8 cellular contexts compared by ENCODE assay signal in the genomic region with DNA sequence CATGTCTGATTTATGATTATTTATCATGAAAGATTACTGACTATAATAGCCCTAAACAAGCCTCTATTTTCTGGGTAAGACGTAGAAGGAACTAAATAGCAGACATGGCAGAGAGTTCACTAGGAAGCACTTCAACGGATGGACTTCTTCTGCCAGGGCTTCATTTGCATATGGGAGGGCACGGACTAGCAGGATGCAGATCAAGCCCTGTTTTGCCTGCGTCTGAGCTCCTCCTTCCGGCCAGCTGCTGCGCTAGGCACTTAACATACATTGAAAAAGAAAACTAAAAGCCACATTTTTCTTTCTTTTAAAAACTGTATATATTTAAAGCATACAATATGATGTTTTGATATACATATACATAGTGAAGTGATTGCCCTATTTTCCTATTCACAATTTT.
DNase-seq lines count a peak whose midpoint lies in the region; ATAC-seq and TF ChIP-seq lines count a peak whose summit lies in the region.

No MANE protein-coding gene starts in this region.

- no peaks in the 10 kb centered on the region for H3K4me1 ChIP-seq in DND-41 (ENCODE audit: insufficient read depth, low read length)
- no peaks in the 10 kb centered on the region for H3K4me1 ChIP-seq in effector memory CD4-positive, alpha-beta T cell (ENCODE audit: control insufficient read depth, insufficient read depth, low read length, poor library complexity, severe bottlenecking)
- H3K4me1 ChIP-seq in prostate gland (replicated peaks), result no peaks in the 10 kb centered on the region

- 0 out of 3 replicates have a peak, but pooled peaks have one; percentile 52 for ATAC-seq in DND-41 (ENCODE audit: insufficient read depth, low read depth)
- no peak for ATAC-seq in HG03135 (IDR thresholded peaks at IDR 0.05; ENCODE audit: unreplicated experiment)

- H4K20me1 ChIP-seq in DND-41 (ENCODE audit: insufficient read depth, low read length), result no peaks in the 10 kb centered on the region

- 13% methylated on average over 6 of the region's 6 CpGs for WGBS in prostate gland

- in situ Hi-C loops in astrocyte of the cerebellum (cut with HindIII; ENCODE audit: low sequenced_read_pairs), result no loop called here

- H3K27ac ChIP-seq in DND-41 (ENCODE audit: low read length), result no peak overlapping the region
- H3K27ac ChIP-seq in effector memory CD4-positive, alpha-beta T cell (ENCODE audit: insufficient read depth, low read length, poor library complexity, severe bottlenecking), result no peak overlapping the region
- no peak overlapping the region for H3K27ac ChIP-seq in prostate gland

- no peak overlapping the region for H2AFZ ChIP-seq in DND-41 (ENCODE audit: low read depth, low read length)

- no peaks in the 10 kb centered on the region for H3K27me3 ChIP-seq in DND-41 (ENCODE audit: insufficient read depth, low read length, poor library complexity)
- H3K27me3 ChIP-seq in H7 (ENCODE audit: control insufficient read depth, insufficient read depth, low read length), result no peaks in the 10 kb centered on the region
- no peaks in the 10 kb centered on the region for H3K27me3 ChIP-seq in effector memory CD4-positive, alpha-beta T cell (replicated peaks; ENCODE audit: control insufficient read depth, insufficient read depth, low read length, poor library complexity, severe bottlenecking)
- no peaks in the 10 kb centered on the region for H3K27me3 ChIP-seq in prostate gland (replicated peaks; ENCODE audit: insufficient read depth)

- H3K4me3 ChIP-seq in DND-41 (ENCODE audit: low read depth in 1 of 2, low read length in 2 of 2) (no peak overlapping the region), H7 (ENCODE audit: insufficient read depth, low read depth, low read length) (no peak overlapping the region), astrocyte of the cerebellum (ENCODE audit: low read depth, low read length) (no peak overlapping the region), prostate gland (no peak overlapping the region)
- no peak overlapping the region for H3K4me3 ChIP-seq in effector memory CD4-positive, alpha-beta T cell (ENCODE audit: insufficient read depth, low read depth, low read length, poor library complexity, severe bottlenecking)

- no peaks in the 10 kb centered on the region for H3K36me3 ChIP-seq in DND-41 (ENCODE audit: insufficient read depth, low read length)
- no peaks in the 10 kb centered on the region for H3K36me3 ChIP-seq in H7 (replicated peaks; ENCODE audit: control insufficient read depth, insufficient read depth, low read length)
- H3K36me3 ChIP-seq in effector memory CD4-positive, alpha-beta T cell (ENCODE audit: control insufficient read depth, insufficient read depth, low read length), result no peaks in the 10 kb centered on the region
- H3K36me3 ChIP-seq in prostate gland, result no peaks in the 10 kb centered on the region

- H3K9ac ChIP-seq in DND-41 (ENCODE audit: low read depth, low read length), result no peak overlapping the region

- H3K79me2 ChIP-seq in DND-41 (ENCODE audit: insufficient read depth, low read length), result no peaks in the 10 kb centered on the region

- intact Hi-C loops in prostate gland (cut with DNase I), result no loop called here

- H3K9me3 ChIP-seq in DND-41 (ENCODE audit: insufficient read depth, low read length, severe bottlenecking) (no peaks in the 10 kb centered on the region), prostate gland (no peaks in the 10 kb centered on the region)
- no peaks in the 10 kb centered on the region for H3K9me3 ChIP-seq in effector memory CD4-positive, alpha-beta T cell (ENCODE audit: control insufficient read depth, low read length)

- DNase-seq in DND-41 (peak; percentile 10), H7 (peak; percentile 46), NCI-H187 treated with DMSO at 0.1 percent for 48 hours (lab: John Stamatoyannopoulos, UW) (peak; percentile 21), astrocyte of the cerebellum (ENCODE audit: low read depth) (peak; percentile 1), left kidney (ENCODE audit: low read depth, low spot score) (peak; percentile 72), prostate gland (ENCODE audit: low spot score) (no peak)
- DNase-seq in effector memory CD4-positive, alpha-beta T cell, result no peak

- no peak for TF ChIP-seq POLR2A in prostate gland (IDR thresholded peaks at IDR 0.05)

- no peak for TF ChIP-seq CTCF in DND-41 (IDR thresholded peaks at IDR 0.05; ENCODE audit: borderline replicate concordance, extremely low read depth, low read length, poor library complexity, severe bottlenecking)
- peak; percentile 34 for TF ChIP-seq CTCF in astrocyte of the cerebellum (IDR thresholded peaks at IDR 0.05; ENCODE audit: low read depth, low read length, missing control alignments)
- no peak for TF ChIP-seq CTCF in prostate gland (IDR thresholded peaks at IDR 0.05)

- H3K4me2 ChIP-seq in DND-41 (ENCODE audit: insufficient read depth, low read length), result no peak overlapping the region

Comparison
In these comparisons a context has a peak if more than half of its experiments do, and no peak if none do; other contexts are left out.
1. DNase-seq: peak in DND-41 (single experiment), H7 (single experiment), NCI-H187 treated with DMSO at 0.1 percent for 48 hours (single experiment), astrocyte of the cerebellum (single experiment) and left kidney (single experiment); none in effector memory CD4-positive, alpha-beta T cell (0 of 3) and prostate gland (single experiment).